25 cellular contexts compared by ENCODE assay signal in genomic region chr3:42130329-42131070, GRCh38. TPM values are rescaled to one million over a fixed set of nuclear protein-coding genes. Genes with fewer than 3 reads are reported as not detected.
DNase-seq lines count a peak whose midpoint lies in the region; ATAC-seq, FAIRE-seq and TF ChIP-seq lines count a peak whose summit lies in the region.
"Had no signal": no experiment of that assay in that cellular context is flagged by ENCODE, and none has a peak within 500 bp of the region (broad histone marks: within the 10 kb centered on the region; RNA-seq: fewer than 3 reads in every experiment).

No MANE protein-coding gene starts in this region.

- peaks cover 76% of the 10 kb centered on the region for H3K4me1 ChIP-seq in DOHH2 (ENCODE audit: control insufficient read depth, low read length)
- H3K4me1 ChIP-seq in PC-3 (ENCODE audit: insufficient read depth, low read length), result peaks cover 45% of the 10 kb centered on the region
- peaks cover 29% of the 10 kb centered on the region for H3K4me1 ChIP-seq in keratinocyte (ENCODE audit: control insufficient read depth, extremely low read depth, insufficient read depth, low read length)

- peaks cover 4% of the 10 kb centered on the region for H3K9me1 ChIP-seq in keratinocyte (ENCODE audit: control insufficient read depth, extremely low read depth, insufficient read depth, low read length)

- TF ChIP-seq CTCF in DOHH2 (IDR thresholded peaks at IDR 0.05; ENCODE audit: low read depth, low read length, poor library complexity, severe bottlenecking) (no peak), PC-3 (conservative IDR thresholded peaks at IDR 0.05; ENCODE audit: low read depth, low read length) (no peak), keratinocyte (optimal IDR thresholded peaks at IDR 0.05 in 1 of 3, IDR thresholded peaks at IDR 0.05 in 1 of 3, conservative IDR thresholded peaks at IDR 0.05 in 1 of 3; ENCODE audit: extremely low read depth in 1 of 3, insufficient read depth in 2 of 3, low read length in 3 of 3) (no peak), progenitor cell of endocrine pancreas (IDR thresholded peaks at IDR 0.05; ENCODE audit: unreplicated experiment) (no peak)

- peak overlapping the region; percentile 78 for H3K27ac Mint-ChIP-seq in progenitor cell of endocrine pancreas
- H3K27ac Mint-ChIP-seq in activated CD8-positive, alpha-beta T cell treated with anti-CD3 and anti-CD28 coated beads, Interleukin-2, amount 10 ng/mL, durations not matched to agents 7 days and 5 days, result no peak overlapping the region
- H3K27ac Mint-ChIP-seq: activated naive CD4-positive, alpha-beta T cell treated with anti-CD3 and anti-CD28 coated beads for 36 hours; B cell; dendritic cell treated with granulocyte-macrophage colony-stimulating factor and Interleukin-4, amounts not matched to agents 40 ng/mL and 50 ng/mL, for 4 days had no signal

- H3K79me2 ChIP-seq in DOHH2 (ENCODE audit: control insufficient read depth, low read length) (peaks cover 69% of the 10 kb centered on the region), PC-3 (ENCODE audit: low read length) (peaks cover 8% of the 10 kb centered on the region; the same call in 1 of the 2 replicates), keratinocyte (ENCODE audit: control insufficient read depth, insufficient read depth, low read length) (peaks cover 65% of the 10 kb centered on the region)

- peak overlapping the region; percentile 84 for H3K9ac ChIP-seq in PC-3 (ENCODE audit: low read length)
- H3K9ac ChIP-seq in keratinocyte (ENCODE audit: control insufficient read depth, extremely low read depth, insufficient read depth, low read length), result no peak overlapping the region
- H3K9ac ChIP-seq: KMS-11, parathyroid adenoma had no signal

- CTCF ChIA-PET in PC-3 (lab: Charles Lee), result interaction anchor here (0.5 to 1.6 kb wide), 4 partner anchors 10 to 99 kb away, joined by 3 to 14 read pairs (median 6); no protein-coding TSS in a partner anchor
- CTCF ChIA-PET in activated CD8-positive, alpha-beta T cell treated with anti-CD3 and anti-CD28 coated beads, Interleukin-2, amount 10 ng/mL, durations not matched to agents 7 days and 5 days (lab: Charles Lee), result interaction anchor here (1.1 to 1.6 kb wide), 3 partner anchors 13 to 61 kb away, joined by 3 to 5 read pairs (median 4); no protein-coding TSS in a partner anchor

- no peak for FAIRE-seq in keratinocyte (lab: Jason Lieb, UNC)
- FAIRE-seq: astrocyte, frontal cortex, GM12878 had no signal

- DNase-seq in PC-3 (peak; percentile 88), keratinocyte (ENCODE audit: low read depth, low spot score) (no peak), progenitor cell of endocrine pancreas (ENCODE audit: low spot score, unreplicated experiment) (no peak), NCI-H146 treated with DMSO at 0.1 percent for 48 hours (lab: John Stamatoyannopoulos, UW; ENCODE audit: unreplicated experiment) (no peak), NCI-H187 treated with DMSO at 0.1 percent for 48 hours (lab: John Stamatoyannopoulos, UW) (no peak)
- DNase-seq in activated CD8-positive, alpha-beta T cell treated with anti-CD3 and anti-CD28 coated beads, Interleukin-2, amount 10 ng/mL, durations not matched to agents 7 days and 5 days, result no peak
- DNase-seq: activated naive CD4-positive, alpha-beta T cell treated with anti-CD3 and anti-CD28 coated beads for 36 hours; GF-D8; HCEC 1CT; left cardiac atrium; naive B cell; NCI-H1092 treated with DMSO at 0.1 percent for 48 hours; RPMI8226; stimulated activated CD4-positive, alpha-beta T cell treated with anti-CD3 and anti-CD28 coated beads, Interleukin-4, amount 100 ng/mL, for 4 hours; SW 1271 had no signal

- H3K4me1 Mint-ChIP-seq in progenitor cell of endocrine pancreas (ENCODE audit: low read depth), result peaks cover 21% of the 10 kb centered on the region
- H3K4me1 Mint-ChIP-seq in activated CD8-positive, alpha-beta T cell treated with anti-CD3 and anti-CD28 coated beads, Interleukin-2, amount 10 ng/mL, durations not matched to agents 7 days and 5 days (ENCODE audit: low read depth), result peaks cover 3% of the 10 kb centered on the region

- peaks cover 4% of the 10 kb centered on the region for H3K36me3 Mint-ChIP-seq in progenitor cell of endocrine pancreas (ENCODE audit: insufficient read depth)
- H3K36me3 Mint-ChIP-seq in activated CD8-positive, alpha-beta T cell treated with anti-CD3 and anti-CD28 coated beads, Interleukin-2, amount 10 ng/mL, durations not matched to agents 7 days and 5 days (ENCODE audit: low read depth), result peaks cover 7% of the 10 kb centered on the region

- no peaks in the 10 kb centered on the region for H3K27me3 Mint-ChIP-seq in progenitor cell of endocrine pancreas
- H3K27me3 Mint-ChIP-seq in activated CD8-positive, alpha-beta T cell treated with anti-CD3 and anti-CD28 coated beads, Interleukin-2, amount 10 ng/mL, durations not matched to agents 7 days and 5 days (ENCODE audit: low read depth), result no peaks in the 10 kb centered on the region
- H3K27me3 Mint-ChIP-seq: B cell; dendritic cell treated with granulocyte-macrophage colony-stimulating factor and Interleukin-4, amounts not matched to agents 40 ng/mL and 50 ng/mL, for 4 days; naive B cell had no signal

- POLR2A ChIA-PET in PC-3 (lab: Charles Lee; ENCODE audit: unreplicated experiment), result interaction anchor here (0.6 kb wide), 4 partner anchors 10 to 674 kb away, joined by 3 read pairs; no protein-coding TSS in a partner anchor
- POLR2A ChIA-PET in activated CD8-positive, alpha-beta T cell treated with anti-CD3 and anti-CD28 coated beads, Interleukin-2, amount 10 ng/mL, durations not matched to agents 7 days and 5 days (lab: Charles Lee), result no interaction called here

- H3F3A ChIP-seq in DOHH2 (ENCODE audit: control insufficient read depth, insufficient read depth), result peaks cover 28% of the 10 kb centered on the region
- H3F3A ChIP-seq in PC-3 (ENCODE audit: low read length, unreplicated experiment), result peaks cover 7% of the 10 kb centered on the region

- H3K27me3 ChIP-seq in DOHH2 (ENCODE audit: control insufficient read depth, low read length) (no peaks in the 10 kb centered on the region), PC-3 (ENCODE audit: low read length) (no peaks in the 10 kb centered on the region), keratinocyte (ENCODE audit: control insufficient read depth, extremely low read depth, insufficient read depth, low read length) (no peaks in the 10 kb centered on the region)
- H3K27me3 ChIP-seq: suprapubic skin had no signal

- H3K4me2 ChIP-seq in DOHH2 (ENCODE audit: low read length) (peak overlapping the region; percentile 32; the same call in 1 of the 2 replicates), PC-3 (ENCODE audit: low read length) (peak overlapping the region; percentile 89), keratinocyte (ENCODE audit: control insufficient read depth, extremely low read depth, insufficient read depth, low read depth, low read length) (no peak overlapping the region)
- H3K4me2 ChIP-seq: KMS-11 had no signal

- H2AFZ ChIP-seq in PC-3 (ENCODE audit: low read length) (no peak overlapping the region), keratinocyte (ENCODE audit: control insufficient read depth, low read length) (no peak overlapping the region)
- H2AFZ ChIP-seq: parathyroid adenoma had no signal

- ATAC-seq in PC-3 (peak; percentile 80), HG03139 (IDR thresholded peaks at IDR 0.05; ENCODE audit: unreplicated experiment) (no peak)
- ATAC-seq in activated CD8-positive, alpha-beta T cell treated with anti-CD3 and anti-CD28 coated beads, Interleukin-2, amount 10 ng/mL, durations not matched to agents 7 days and 5 days, result no peak
- ATAC-seq: GM12878, left cardiac atrium had no signal

- H3K9me3 Mint-ChIP-seq in progenitor cell of endocrine pancreas (ENCODE audit: low read depth), result no peaks in the 10 kb centered on the region
- no peaks in the 10 kb centered on the region for H3K9me3 Mint-ChIP-seq in activated CD8-positive, alpha-beta T cell treated with anti-CD3 and anti-CD28 coated beads, Interleukin-2, amount 10 ng/mL, durations not matched to agents 7 days and 5 days (ENCODE audit: insufficient read depth)
- H3K9me3 Mint-ChIP-seq: activated naive CD4-positive, alpha-beta T cell treated with anti-CD3 and anti-CD28 coated beads for 36 hours; dendritic cell treated with granulocyte-macrophage colony-stimulating factor and Interleukin-4, amounts not matched to agents 40 ng/mL and 50 ng/mL, for 4 days; naive B cell had no signal

- H3K27ac ChIP-seq in DOHH2 (ENCODE audit: low read depth, low read length), result peak overlapping the region; percentile 22
- peak overlapping the region; percentile 96 for H3K27ac ChIP-seq in PC-3 (ENCODE audit: low read length)
- peak overlapping the region; percentile 95 for H3K27ac ChIP-seq in keratinocyte (ENCODE audit: control insufficient read depth, insufficient read depth, low read length)
- H3K27ac ChIP-seq: KMS-11, parathyroid adenoma, suprapubic skin had no signal

- H3K9me2 ChIP-seq in DOHH2 (replicated peaks; ENCODE audit: control insufficient read depth, low read length) (no peaks in the 10 kb centered on the region), PC-3 (replicated peaks; ENCODE audit: low read length) (no peaks in the 10 kb centered on the region)

- intact Hi-C loops in PC-3 (cut with micrococcal nuclease), result loop anchor here (1.0 kb wide), 2 partner anchors 21 to 55 kb away; no protein-coding TSS in a partner anchor

- H3K36me3 ChIP-seq in DOHH2 (ENCODE audit: control insufficient read depth, low read length), result peaks cover 60% of the 10 kb centered on the region
- H3K36me3 ChIP-seq in PC-3 (ENCODE audit: low read depth, low read length), result peaks cover 3% of the 10 kb centered on the region; the same call in 1 of the 2 replicates
- peaks cover 4 to 9% of the 10 kb centered on the region in 2 experiments for H3K36me3 ChIP-seq in keratinocyte (ENCODE audit: control insufficient read depth in 2 of 2, extremely low read depth in 1 of 2, insufficient read depth in 2 of 2, low read length in 2 of 2)

- no peak overlapping the region for H3K4me3 ChIP-seq in DOHH2 (ENCODE audit: low read length)
- peak overlapping the region; percentile 64 for H3K4me3 ChIP-seq in PC-3 (ENCODE audit: low read length)
- no peak overlapping the region for H3K4me3 ChIP-seq in keratinocyte (ENCODE audit: control insufficient read depth in 2 of 3, extremely low read depth in 1 of 3, insufficient read depth in 2 of 3, low read depth in 1 of 3, low read length in 3 of 3)
- H3K4me3 ChIP-seq: GM12878, suprapubic skin had no signal

- H3K9me3 ChIP-seq in DOHH2 (ENCODE audit: control insufficient read depth, insufficient read depth, low read length) (no peaks in the 10 kb centered on the region), PC-3 (ENCODE audit: low read length) (no peaks in the 10 kb centered on the region), keratinocyte (ENCODE audit: control insufficient read depth, low read depth, low read length) (no peaks in the 10 kb centered on the region)
- H3K9me3 ChIP-seq: suprapubic skin had no signal

- no peak overlapping the region for H3K4me3 Mint-ChIP-seq in progenitor cell of endocrine pancreas (ENCODE audit: low read depth)
- H3K4me3 Mint-ChIP-seq in activated CD8-positive, alpha-beta T cell treated with anti-CD3 and anti-CD28 coated beads, Interleukin-2, amount 10 ng/mL, durations not matched to agents 7 days and 5 days, result no peak overlapping the region
- H3K4me3 Mint-ChIP-seq: activated naive CD4-positive, alpha-beta T cell treated with anti-CD3 and anti-CD28 coated beads for 36 hours; B cell; dendritic cell treated with granulocyte-macrophage colony-stimulating factor and Interleukin-4, amounts not matched to agents 40 ng/mL and 50 ng/mL, for 4 days had no signal

- no TSS peak for BruUV-seq in PC-3 (replicated peaks; lab: Mats Ljungman, UMichigan)

- dilution Hi-C loops in keratinocyte (cut with MboI; ENCODE audit: extremely low pct_ligation_motif_present, low sequenced_read_pairs), result no loop called here

- H4K20me1 ChIP-seq in DOHH2 (ENCODE audit: control insufficient read depth, insufficient read depth, low read depth, low read length), result no peaks in the 10 kb centered on the region
- no peaks in the 10 kb centered on the region for H4K20me1 ChIP-seq in PC-3 (ENCODE audit: low read length)
- H4K20me1 ChIP-seq in keratinocyte (ENCODE audit: control insufficient read depth, extremely low read depth, insufficient read depth, low read length), result no peaks in the 10 kb centered on the region

RNA-seq across cellular contexts. Expression of gene TRAK1, which starts 39.3 kb away (rescaled TPM):
- 23.4 and 29.0 TPM in 2 replicates for total RNA-seq in PC-3 (2014; rRNA removed)
- 58.2 to 63.7 TPM (median 62.8 TPM) in 3 replicates for polyA plus RNA-seq in keratinocyte
- polyA plus RNA-seq in keratinocyte (2011; ENCODE audit: low read depth), result 29.8 TPM
- 48.0 and 49.5 TPM in 2 replicates for polyA plus RNA-seq in keratinocyte (2011; cell fraction: cytosol; rRNA removed)
- polyA plus RNA-seq in keratinocyte (2011; cell fraction: nucleus; rRNA removed), result 132 and 142 TPM in 2 replicates
- 29.8 and 46.9 TPM in 2 replicates for polyA plus RNA-seq in keratinocyte (2012; ENCODE audit: low replicate concordance)
- 82.0 to 97.3 TPM (median 91.8 TPM) in 3 replicates for polyA minus RNA-seq in keratinocyte
- 84.2 TPM for polyA minus RNA-seq in keratinocyte (2011; cell fraction: cytosol; rRNA and poly(A)+ RNA removed)
- polyA minus RNA-seq in keratinocyte (2011; cell fraction: nucleus; rRNA and poly(A)+ RNA removed), result 83.0 and 146 TPM in 2 replicates
- total RNA-seq in progenitor cell of endocrine pancreas, result 53.8 and 55.5 TPM in 2 replicates
- 10 to 100 TPM; 28.6 to 28.7 TPM for total RNA-seq in activated CD8-positive, alpha-beta T cell treated with anti-CD3 and anti-CD28 coated beads, Interleukin-2, amount 10 ng/mL, durations not matched to agents 7 days and 5 days

Comparison
In these comparisons a context has a peak if more than half of its experiments do, and no peak if none do; other contexts are left out.
1. H3K27ac ChIP-seq: peak in every context shown above with its lines; median percentile 96 in PC-3; 95 in keratinocyte; 22 in DOHH2.